ENCODE assay signal across 29 cellular contexts in the genomic region with DNA sequence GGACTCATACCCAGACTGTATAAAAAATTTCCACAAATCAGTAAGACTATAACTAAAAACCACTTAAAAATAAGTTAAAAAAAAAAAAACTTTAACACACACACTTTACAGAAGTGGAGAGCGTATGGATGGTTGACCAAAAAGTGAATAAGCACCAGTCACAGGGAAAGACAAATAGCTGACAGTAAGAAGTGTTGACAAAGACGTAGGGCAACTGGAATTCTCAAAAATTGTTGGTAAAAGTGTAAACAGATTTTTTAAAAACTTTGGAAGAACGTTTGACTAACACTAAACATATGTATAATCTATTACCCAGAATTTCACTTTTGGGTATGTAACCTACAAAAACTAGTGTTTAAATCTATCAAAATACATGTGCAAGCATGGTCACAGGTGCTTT.
"Had no signal": no experiment of that assay in that cellular context is flagged by ENCODE, and none has a peak within 500 bp of the region (broad histone marks: within the 10 kb centered on the region; RNA-seq: fewer than 3 reads in every experiment).

No MANE protein-coding gene starts in this region.

- H3K36me3 Mint-ChIP-seq: stimulated activated effector memory CD8-positive, alpha-beta T cell treated with anti-CD3 and anti-CD28 coated beads, Interleukin-12 subunit alpha, Interleukin-12 subunit beta, amount 100 ng/mL, for 72 hours; stimulated activated memory B cell treated with anti-CD40 and anti-IgM and Interleukin-4, amounts not matched to agents 10 μg/mL and 1 μg/mL and 100 μg/mL, for 72 hours; stimulated activated naive B cell treated with anti-CD40 and anti-IgM and Interleukin-4, amounts not matched to agents 10 μg/mL and 1 μg/mL and 100 μg/mL, for 72 hours; type B pancreatic cell had no signal

- H3K27ac ChIP-seq: stomach, suprapubic skin, testis, thoracic aorta, thyroid gland, tibial artery, tibial nerve, transverse colon, upper lobe of left lung, upper lobe of right lung, uterus, vagina had no signal

- H3K4me3 Mint-ChIP-seq: stimulated activated effector memory CD8-positive, alpha-beta T cell treated with anti-CD3 and anti-CD28 coated beads, Interleukin-12 subunit alpha, Interleukin-12 subunit beta, amount 100 ng/mL, for 72 hours; stimulated activated memory B cell treated with anti-CD40 and anti-IgM and Interleukin-4, amounts not matched to agents 10 μg/mL and 1 μg/mL and 100 μg/mL, for 72 hours; stimulated activated naive B cell treated with anti-CD40 and anti-IgM and Interleukin-4, amounts not matched to agents 10 μg/mL and 1 μg/mL and 100 μg/mL, for 72 hours; stimulated activated naive CD8-positive, alpha-beta T cell treated with anti-CD3 and anti-CD28 coated beads, Interleukin-15, amount 100 ng/mL, for 72 hours; stimulated activated naive CD8-positive, alpha-beta T cell treated with anti-CD3 and anti-CD28 coated beads, Interleukin-15, Interleukin-2, amounts not matched to agents 100 ng/mL and 50 ng/mL, for 24 hours; type B pancreatic cell had no signal

- H3K27me3 Mint-ChIP-seq: type B pancreatic cell had no signal

- H3K27me3 ChIP-seq: stomach, suprapubic skin, testis, thyroid gland, tibial artery, tibial nerve, transverse colon, upper lobe of left lung, upper lobe of right lung, uterus, vagina had no signal

- H3K4me1 ChIP-seq: stomach, suprapubic skin, testis, thyroid gland, tibial nerve, transverse colon, upper lobe of left lung, upper lobe of right lung, uterus had no signal

- H3K4me3 ChIP-seq: stomach, suprapubic skin, testis, thoracic aorta, thyroid gland, tibial artery, tibial nerve, transverse colon, upper lobe of left lung, upper lobe of right lung, uterus, vagina had no signal

- H3K4me1 Mint-ChIP-seq: stimulated activated effector memory CD8-positive, alpha-beta T cell treated with anti-CD3 and anti-CD28 coated beads, Interleukin-12 subunit alpha, Interleukin-12 subunit beta, amount 100 ng/mL, for 72 hours; stimulated activated memory B cell treated with anti-CD40 and anti-IgM and Interleukin-4, amounts not matched to agents 10 μg/mL and 1 μg/mL and 100 μg/mL, for 72 hours; stimulated activated naive B cell treated with anti-CD40 and anti-IgM and Interleukin-4, amounts not matched to agents 10 μg/mL and 1 μg/mL and 100 μg/mL, for 72 hours; stimulated activated naive CD8-positive, alpha-beta T cell treated with anti-CD3 and anti-CD28 coated beads, Interleukin-15, amount 100 ng/mL, for 72 hours had no signal

- FAIRE-seq: urothelium cell line had no signal

- ATAC-seq: stimulated activated effector memory CD8-positive, alpha-beta T cell treated with anti-CD3 and anti-CD28 coated beads, Interleukin-12 subunit alpha, Interleukin-12 subunit beta, amount 100 ng/mL, for 72 hours; stimulated activated memory B cell treated with anti-CD40 and anti-IgM and Interleukin-4, amounts not matched to agents 10 μg/mL and 1 μg/mL and 100 μg/mL, for 72 hours; stimulated activated naive B cell treated with anti-CD40 and anti-IgM and Interleukin-4, amounts not matched to agents 10 μg/mL and 1 μg/mL and 100 μg/mL, for 72 hours; stimulated activated naive CD8-positive, alpha-beta T cell treated with anti-CD3 and anti-CD28 coated beads, Interleukin-15, amount 100 ng/mL, for 72 hours; stimulated activated naive CD8-positive, alpha-beta T cell treated with anti-CD3 and anti-CD28 coated beads, Interleukin-15, Interleukin-2, amounts not matched to agents 100 U/mL and 50 U/mL, for 24 hours; upper lobe of right lung had no signal

- H3K9me3 ChIP-seq: suprapubic skin, testis, thoracic aorta, thyroid gland, transverse colon, upper lobe of left lung, upper lobe of right lung, uterus, vagina had no signal

- H3K36me3 ChIP-seq: stomach, suprapubic skin, thoracic aorta, thyroid gland, tibial artery, tibial nerve, transverse colon, upper lobe of left lung, upper lobe of right lung, vagina had no signal

- H3K27ac Mint-ChIP-seq: stimulated activated effector memory CD8-positive, alpha-beta T cell treated with anti-CD3 and anti-CD28 coated beads, Interleukin-12 subunit alpha, Interleukin-12 subunit beta, amount 100 ng/mL, for 72 hours; stimulated activated memory B cell treated with anti-CD40 and anti-IgM and Interleukin-4, amounts not matched to agents 10 μg/mL and 1 μg/mL and 100 μg/mL, for 72 hours; stimulated activated naive B cell treated with anti-CD40 and anti-IgM and Interleukin-4, amounts not matched to agents 10 μg/mL and 1 μg/mL and 100 μg/mL, for 72 hours; stimulated activated naive CD8-positive, alpha-beta T cell treated with anti-CD3 and anti-CD28 coated beads, Interleukin-15, amount 100 ng/mL, for 72 hours; stimulated activated naive CD8-positive, alpha-beta T cell treated with anti-CD3 and anti-CD28 coated beads, Interleukin-15, Interleukin-2, amounts not matched to agents 100 ng/mL and 50 ng/mL, for 24 hours; type B pancreatic cell had no signal

- DNase-seq: stimulated activated CD4-positive, alpha-beta T cell treated with anti-CD3 and anti-CD28 coated beads, Interleukin-2, amount 100 ng/mL, for 48 hours; stimulated activated CD4-positive, alpha-beta T cell treated with anti-CD3 and anti-CD28 coated beads, Interleukin-4, amount 100 ng/mL, for 1 hour; stimulated activated CD4-positive, alpha-beta T cell treated with anti-CD3 and anti-CD28 coated beads, Interleukin-4, amount 100 ng/mL, for 24 hours; stimulated activated CD4-positive, alpha-beta T cell treated with anti-CD3 and anti-CD28 coated beads, Interleukin-4, amount 100 ng/mL, for 4 hours; stimulated activated CD8-positive, alpha-beta memory T cell treated with anti-CD3 and anti-CD28 coated beads, Interleukin-4, amount 100 ng/mL, for 48 hours; stimulated activated naive B cell treated with anti-CD40 and anti-IgM and Interleukin-4, amounts not matched to agents 10 μg/mL and 1 μg/mL and 100 μg/mL, for 72 hours; stimulated activated naive CD4-positive, alpha-beta T cell; stimulated activated naive CD4-positive, alpha-beta T cell treated with Interleukin-2 at 50 U/mL for 16 hours; stimulated activated naive CD8-positive, alpha-beta T cell treated with anti-CD3 and anti-CD28 coated beads, Interleukin-15, amount 100 ng/mL, for 72 hours; stimulated activated naive CD8-positive, alpha-beta T cell treated with anti-CD3 and anti-CD28 coated beads, Interleukin-15, Interleukin-2, amounts not matched to agents 100 U/mL and 50 U/mL, for 24 hours; stomach; substantia nigra; testis; thyroid gland; tibial artery; transverse colon; trophoblast cell; upper lobe of left lung; upper lobe of right lung; uterus had no signal
